ENCODE assay signal across 33 cellular contexts in the genomic region with DNA sequence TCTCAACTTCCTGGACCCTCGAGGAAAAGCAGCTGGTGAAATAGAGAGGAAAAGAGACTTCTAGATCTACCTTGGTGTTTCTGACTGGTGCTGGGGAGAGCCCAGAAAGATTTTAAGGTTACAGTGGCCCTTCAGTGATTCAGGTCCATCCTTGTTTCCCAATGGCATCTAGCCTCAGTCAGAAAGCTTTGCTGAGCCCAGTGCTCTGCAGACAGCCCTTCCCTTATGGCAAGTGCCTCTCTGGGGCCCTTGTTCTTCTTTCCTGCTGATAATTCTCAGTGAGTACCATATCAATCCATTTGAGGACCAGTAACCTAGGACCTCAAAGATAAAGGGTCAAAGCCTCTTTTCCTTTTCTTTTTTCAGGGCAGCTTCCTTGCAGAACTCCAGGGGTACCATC. TPM values are rescaled to one million over a fixed set of nuclear protein-coding genes. Genes with fewer than 3 reads are reported as not detected.
"Had no signal": no experiment of that assay in that cellular context is flagged by ENCODE, and none has a peak within 500 bp of the region (broad histone marks: within the 10 kb centered on the region; RNA-seq: fewer than 3 reads in every experiment).

No MANE protein-coding gene starts in this region.

- H3K9me3 ChIP-seq: adrenal gland, body of pancreas had no signal

- ATAC-seq: activated CD4-positive, alpha-beta T cell treated with anti-CD3 and anti-CD28 coated beads for 36 hours; activated CD8-positive, alpha-beta memory T cell treated with anti-CD3 and anti-CD28 coated beads, Interleukin-2, amount 10 ng/mL, durations not matched to agents 7 days and 5 days; activated CD8-positive, alpha-beta T cell treated with anti-CD3 and anti-CD28 coated beads, Interleukin-2, amount 10 ng/mL, durations not matched to agents 7 days and 5 days; activated naive CD8-positive, alpha-beta T cell treated with anti-CD3 and anti-CD28 coated beads, Interleukin-2, amount 50 U/mL, for 24 hours; body of pancreas; esophagus mucosa had no signal

- H3K36me3 ChIP-seq: adrenal gland had no signal

- H3K27me3 Mint-ChIP-seq: activated CD4-positive, alpha-beta T cell treated with anti-CD3 and anti-CD28 coated beads for 36 hours; activated CD8-positive, alpha-beta memory T cell treated with anti-CD3 and anti-CD28 coated beads, Interleukin-2, amount 10 ng/mL, durations not matched to agents 7 days and 5 days; activated naive CD4-positive, alpha-beta T cell treated with anti-CD3 and anti-CD28 coated beads, Interleukin-2, amount 50 U/mL, for 24 hours; activated naive CD8-positive, alpha-beta T cell treated with anti-CD3 and anti-CD28 coated beads for 36 hours; activated naive CD8-positive, alpha-beta T cell treated with anti-CD3 and anti-CD28 coated beads, Interleukin-2, amount 50 U/mL, for 24 hours; dendritic cell treated with granulocyte-macrophage colony-stimulating factor and Interleukin-4, amounts not matched to agents 40 ng/mL and 50 ng/mL, for 4 days had no signal

- H3K36me3 Mint-ChIP-seq: activated CD4-positive, alpha-beta memory T cell treated with anti-CD3 and anti-CD28 coated beads for 36 hours; activated CD8-positive, alpha-beta memory T cell treated with anti-CD3 and anti-CD28 coated beads, Interleukin-2, amount 10 ng/mL, durations not matched to agents 7 days and 5 days; activated naive CD4-positive, alpha-beta T cell treated with anti-CD3 and anti-CD28 coated beads, Interleukin-2, amount 50 U/mL, for 24 hours; activated naive CD8-positive, alpha-beta T cell treated with anti-CD3 and anti-CD28 coated beads for 36 hours had no signal

- FAIRE-seq: frontal cortex had no signal

- H3K4me1 Mint-ChIP-seq: activated CD4-positive, alpha-beta T cell treated with anti-CD3 and anti-CD28 coated beads for 36 hours; activated CD4-positive, alpha-beta T cell treated with anti-CD3 and anti-CD28 coated beads, Interleukin-2, amount 10 ng/mL, durations not matched to agents 24 days and 14 days; activated naive CD4-positive, alpha-beta T cell treated with anti-CD3 and anti-CD28 coated beads, Interleukin-2, amount 50 U/mL, for 24 hours; activated naive CD8-positive, alpha-beta T cell treated with anti-CD3 and anti-CD28 coated beads for 36 hours; activated naive CD8-positive, alpha-beta T cell treated with anti-CD3 and anti-CD28 coated beads, Interleukin-2, amount 50 U/mL, for 24 hours had no signal

- H3K27me3 ChIP-seq: adrenal gland, body of pancreas, dorsolateral prefrontal cortex had no signal

- H3K27ac Mint-ChIP-seq: activated CD4-positive, alpha-beta memory T cell treated with anti-CD3 and anti-CD28 coated beads for 36 hours; activated CD4-positive, alpha-beta T cell treated with anti-CD3 and anti-CD28 coated beads for 36 hours; activated CD4-positive, alpha-beta T cell treated with anti-CD3 and anti-CD28 coated beads, Interleukin-2, amount 10 ng/mL, durations not matched to agents 24 days and 14 days; activated CD8-positive, alpha-beta memory T cell treated with anti-CD3 and anti-CD28 coated beads, Interleukin-2, amount 10 ng/mL, durations not matched to agents 7 days and 5 days; activated CD8-positive, alpha-beta T cell treated with anti-CD3 and anti-CD28 coated beads, Interleukin-2, amount 10 ng/mL, durations not matched to agents 7 days and 5 days; activated naive CD4-positive, alpha-beta T cell treated with anti-CD3 and anti-CD28 coated beads for 36 hours; activated naive CD4-positive, alpha-beta T cell treated with anti-CD3 and anti-CD28 coated beads, Interleukin-2, amount 50 U/mL, for 24 hours; activated naive CD8-positive, alpha-beta T cell treated with anti-CD3 and anti-CD28 coated beads for 36 hours; activated naive CD8-positive, alpha-beta T cell treated with anti-CD3 and anti-CD28 coated beads, Interleukin-2, amount 50 U/mL, for 24 hours; activated T-helper 1 cell treated with anti-CD3 and anti-CD28 coated beads, Interleukin-12 subunit alpha, Interleukin-12 subunit beta, Interleukin-2, Interleukin-4 antibody, amounts not matched to agents 30 ng/mL and 10 ng/mL and 1 ng/mL, durations not matched to agents 14 hours and 24 hours and 36 hours; activated T-helper 2 cell treated with anti-CD3 and anti-CD28 coated beads, Interferon-gamma antibody, Interleukin-2, Interleukin-4, amounts not matched to agents 10 μg/mL and 5 μg/mL and 100 μg/mL, durations not matched to agents 14 hours and 24 hours and 36 hours; dendritic cell treated with granulocyte-macrophage colony-stimulating factor and Interleukin-4, amounts not matched to agents 40 ng/mL and 50 ng/mL, for 4 days; endodermal cell had no signal

- H3K4me3 ChIP-seq: adrenal gland, body of pancreas, coronary artery, dorsolateral prefrontal cortex had no signal

- DNase-seq: activated CD4-positive, alpha-beta memory T cell treated with anti-CD3 and anti-CD28 coated beads for 36 hours; activated CD4-positive, alpha-beta T cell treated with anti-CD3 and anti-CD28 coated beads for 36 hours; activated CD4-positive, alpha-beta T cell treated with anti-CD3 and anti-CD28 coated beads, Interleukin-2, amount 10 ng/mL, durations not matched to agents 24 days and 14 days; activated CD4-positive, CD25-positive, alpha-beta regulatory T cell; activated CD4-positive, CD25-positive, alpha-beta regulatory T cell treated with anti-CD3 and anti-CD28 coated beads, Interleukin-2, amount 50 U/mL, for 72 hours; activated CD8-positive, alpha-beta memory T cell treated with anti-CD3 and anti-CD28 coated beads, Interleukin-2, amount 10 ng/mL, durations not matched to agents 7 days and 5 days; activated CD8-positive, alpha-beta memory T cell treated with anti-CD3 and anti-CD28 coated beads, Interleukin-2, amount 50 U/mL, for 4 hours; activated CD8-positive, alpha-beta T cell treated with anti-CD3 and anti-CD28 coated beads, Interleukin-2, amount 10 ng/mL, durations not matched to agents 7 days and 5 days; activated effector memory CD4-positive, alpha-beta T cell treated with anti-CD3 and anti-CD28 coated beads, Interleukin-2, amount 50 U/mL, for 16 hours; activated naive CD4-positive, alpha-beta T cell treated with anti-CD3 and anti-CD28 coated beads for 36 hours; activated naive CD8-positive, alpha-beta T cell treated with anti-CD3 and anti-CD28 coated beads for 36 hours; activated naive CD8-positive, alpha-beta T cell treated with anti-CD3 and anti-CD28 coated beads, Interleukin-2, amount 50 U/mL, for 24 hours; activated T-cell treated with anti-CD3 and anti-CD28 coated beads, Interleukin-2, amount 50 U/mL, for 1 hour; activated T-cell treated with anti-CD3 and anti-CD28 coated beads, Interleukin-2, amount 50 U/mL, for 48 hours; adrenal gland; amygdala; aorta; body of pancreas; central memory CD4-positive, alpha-beta T cell; cerebellar nuclear complex; dorsolateral prefrontal cortex; effector memory CD4-positive, alpha-beta T cell; endodermal cell; foreskin fibroblast; head of caudate nucleus; hippocampal formation had no signal

- H3K4me1 ChIP-seq: body of pancreas had no signal

- H3K4me3 Mint-ChIP-seq: activated CD4-positive, alpha-beta memory T cell treated with anti-CD3 and anti-CD28 coated beads for 36 hours; activated CD4-positive, alpha-beta T cell treated with anti-CD3 and anti-CD28 coated beads for 36 hours; activated CD4-positive, alpha-beta T cell treated with anti-CD3 and anti-CD28 coated beads, Interleukin-2, amount 10 ng/mL, durations not matched to agents 24 days and 14 days; activated CD8-positive, alpha-beta memory T cell treated with anti-CD3 and anti-CD28 coated beads, Interleukin-2, amount 10 ng/mL, durations not matched to agents 7 days and 5 days; activated CD8-positive, alpha-beta T cell treated with anti-CD3 and anti-CD28 coated beads, Interleukin-2, amount 10 ng/mL, durations not matched to agents 7 days and 5 days; activated naive CD4-positive, alpha-beta T cell treated with anti-CD3 and anti-CD28 coated beads for 36 hours; activated naive CD4-positive, alpha-beta T cell treated with anti-CD3 and anti-CD28 coated beads, Interleukin-2, amount 50 U/mL, for 24 hours; activated naive CD8-positive, alpha-beta T cell treated with anti-CD3 and anti-CD28 coated beads for 36 hours; activated naive CD8-positive, alpha-beta T cell treated with anti-CD3 and anti-CD28 coated beads, Interleukin-2, amount 50 U/mL, for 24 hours; activated T-helper 1 cell treated with anti-CD3 and anti-CD28 coated beads, Interleukin-12 subunit alpha, Interleukin-12 subunit beta, Interleukin-2, Interleukin-4 antibody, amounts not matched to agents 30 ng/mL and 10 ng/mL and 1 ng/mL, durations not matched to agents 14 hours and 24 hours and 36 hours; dendritic cell treated with granulocyte-macrophage colony-stimulating factor and Interleukin-4, amounts not matched to agents 40 ng/mL and 50 ng/mL, for 4 days; endodermal cell had no signal

- H3K27ac ChIP-seq: adrenal gland, body of pancreas, coronary artery, dorsolateral prefrontal cortex had no signal

RNA-seq across cellular contexts. Expression of a gene that starts 57.5 kb away (rescaled TPM):
- total RNA-seq: activated CD4-positive, alpha-beta T cell treated with anti-CD3 and anti-CD28 coated beads, Interleukin-2, amount 10 ng/mL, durations not matched to agents 24 days and 14 days; activated CD8-positive, alpha-beta T cell treated with anti-CD3 and anti-CD28 coated beads, Interleukin-2, amount 10 ng/mL, durations not matched to agents 7 days and 5 days had no signal
